In the genomic region with DNA sequence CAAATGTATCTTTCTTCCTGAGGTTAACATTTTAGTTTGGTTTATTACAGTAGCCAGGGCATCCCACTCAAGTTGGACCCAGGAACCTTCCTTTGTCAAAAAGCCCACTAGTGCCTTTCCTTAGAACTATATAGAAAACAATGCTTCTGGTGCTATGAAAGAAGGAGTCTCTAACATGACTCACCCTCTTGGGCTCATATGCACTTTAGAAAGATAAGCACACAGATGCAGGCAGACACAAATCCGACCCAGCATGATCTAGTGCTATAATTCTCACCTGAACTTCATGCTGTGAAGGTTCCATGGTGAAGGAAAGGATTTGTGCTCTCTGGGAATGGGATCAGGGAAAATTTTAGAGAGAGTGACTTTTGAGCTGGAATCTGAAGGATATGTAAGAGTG, we compare ENCODE assay signal across 24 cellular contexts.
DNase-seq lines count a peak whose midpoint lies in the region; ATAC-seq, FAIRE-seq and TF ChIP-seq lines count a peak whose summit lies in the region.
"Had no signal": no experiment of that assay in that cellular context is flagged by ENCODE, and none has a peak within 500 bp of the region (broad histone marks: within the 10 kb centered on the region; RNA-seq: fewer than 3 reads in every experiment).

No MANE protein-coding gene starts in this region.

- no peak overlapping the region for H3K4me2 ChIP-seq in PC-3 (ENCODE audit: low read length)
- H3K4me2 ChIP-seq in keratinocyte (ENCODE audit: control insufficient read depth, extremely low read depth, insufficient read depth, low read depth, low read length), result no peak overlapping the region
- H3K4me2 ChIP-seq in GM23338, result no peak overlapping the region

- BruUV-seq in PC-3 (replicated peaks; lab: Mats Ljungman, UMichigan) (no TSS peak), Caco-2 (replicated peaks; lab: Mats Ljungman, UMichigan) (no TSS peak)

- peak; percentile 90 for FAIRE-seq in keratinocyte (lab: Jason Lieb, UNC)

- H3K4me1 Mint-ChIP-seq in Caco-2 (ENCODE audit: low read depth, unreplicated experiment), result no peaks in the 10 kb centered on the region
- H3K4me1 Mint-ChIP-seq in GM23338, result peaks cover 22% of the 10 kb centered on the region
- H3K4me1 Mint-ChIP-seq: activated CD8-positive, alpha-beta memory T cell treated with anti-CD3 and anti-CD28 coated beads, Interleukin-2, amount 10 ng/mL, durations not matched to agents 7 days and 5 days; brain; immature natural killer cell had no signal

- no peak overlapping the region for H3K27ac Mint-ChIP-seq in Caco-2 (ENCODE audit: unreplicated experiment)
- no peak overlapping the region for H3K27ac Mint-ChIP-seq in GM23338
- H3K27ac Mint-ChIP-seq: activated CD4-positive, alpha-beta T cell treated with anti-CD3 and anti-CD28 coated beads, Interleukin-2, amount 10 ng/mL, durations not matched to agents 24 days and 14 days; activated CD8-positive, alpha-beta memory T cell treated with anti-CD3 and anti-CD28 coated beads, Interleukin-2, amount 10 ng/mL, durations not matched to agents 7 days and 5 days; activated naive CD8-positive, alpha-beta T cell; brain; immature natural killer cell had no signal

- no peaks in the 10 kb centered on the region for H4K20me1 ChIP-seq in PC-3 (ENCODE audit: low read length)
- H4K20me1 ChIP-seq in keratinocyte (ENCODE audit: control insufficient read depth, extremely low read depth, insufficient read depth, low read length), result no peaks in the 10 kb centered on the region
- H4K20me1 ChIP-seq in GM23338 (replicated peaks; ENCODE audit: insufficient read depth), result no peaks in the 10 kb centered on the region

- H3K27ac ChIP-seq in PC-3 (ENCODE audit: low read length) (no peak overlapping the region), keratinocyte (ENCODE audit: control insufficient read depth, insufficient read depth, low read length) (no peak overlapping the region), GM23338 (ENCODE audit: low read depth) (no peak overlapping the region)
- H3K27ac ChIP-seq: colonic mucosa, sigmoid colon, upper lobe of right lung had no signal

- H3K36me3 Mint-ChIP-seq in Caco-2 (ENCODE audit: insufficient read depth, unreplicated experiment) (no peaks in the 10 kb centered on the region), GM23338 (ENCODE audit: low read depth) (no peaks in the 10 kb centered on the region)
- H3K36me3 Mint-ChIP-seq: activated CD8-positive, alpha-beta memory T cell treated with anti-CD3 and anti-CD28 coated beads, Interleukin-2, amount 10 ng/mL, durations not matched to agents 7 days and 5 days; activated naive CD8-positive, alpha-beta T cell; brain; immature natural killer cell had no signal

- H3K9me2 ChIP-seq in PC-3 (replicated peaks; ENCODE audit: low read length) (no peaks in the 10 kb centered on the region), GM23338 (ENCODE audit: insufficient read depth) (no peaks in the 10 kb centered on the region)

- H3K36me3 ChIP-seq in PC-3 (ENCODE audit: low read depth, low read length), result no peaks in the 10 kb centered on the region
- no peaks in the 10 kb centered on the region for H3K36me3 ChIP-seq in keratinocyte (ENCODE audit: control insufficient read depth in 2 of 2, extremely low read depth in 1 of 2, insufficient read depth in 2 of 2, low read length in 2 of 2)
- no peaks in the 10 kb centered on the region for H3K36me3 ChIP-seq in Caco-2 (ENCODE audit: control insufficient read depth, insufficient read depth, low read length)
- H3K36me3 ChIP-seq in GM23338 (ENCODE audit: insufficient read depth), result no peaks in the 10 kb centered on the region
- H3K36me3 ChIP-seq: colonic mucosa, sigmoid colon, upper lobe of right lung had no signal

- dilution Hi-C loops in keratinocyte (cut with MboI; ENCODE audit: extremely low pct_ligation_motif_present, low sequenced_read_pairs), result no loop called here

- POLR2A ChIA-PET in PC-3 (lab: Charles Lee; ENCODE audit: unreplicated experiment), result no interaction called here
- POLR2A ChIA-PET in Caco-2 (lab: Charles Lee), result no interaction called here

- no peaks in the 10 kb centered on the region for H3K79me2 ChIP-seq in PC-3 (ENCODE audit: low read length)
- no peaks in the 10 kb centered on the region for H3K79me2 ChIP-seq in keratinocyte (ENCODE audit: control insufficient read depth, insufficient read depth, low read length)
- H3K79me2 ChIP-seq in GM23338 (replicated peaks; ENCODE audit: insufficient read depth), result no peaks in the 10 kb centered on the region

- H3K4me3 Mint-ChIP-seq in Caco-2 (ENCODE audit: unreplicated experiment) (no peak overlapping the region), GM23338 (no peak overlapping the region)
- H3K4me3 Mint-ChIP-seq: activated CD4-positive, alpha-beta T cell treated with anti-CD3 and anti-CD28 coated beads, Interleukin-2, amount 10 ng/mL, durations not matched to agents 24 days and 14 days; activated CD8-positive, alpha-beta memory T cell treated with anti-CD3 and anti-CD28 coated beads, Interleukin-2, amount 10 ng/mL, durations not matched to agents 7 days and 5 days; activated naive CD8-positive, alpha-beta T cell; brain; immature natural killer cell; neural crest cell had no signal

- H3K4me1 ChIP-seq in PC-3 (ENCODE audit: insufficient read depth, low read length) (peaks cover 27% of the 10 kb centered on the region), keratinocyte (ENCODE audit: control insufficient read depth, extremely low read depth, insufficient read depth, low read length) (peaks cover 5% of the 10 kb centered on the region), Caco-2 (no peaks in the 10 kb centered on the region), GM23338 (ENCODE audit: insufficient read depth) (no peaks in the 10 kb centered on the region)
- H3K4me1 ChIP-seq: colonic mucosa had no signal

- H3K4me3 ChIP-seq in PC-3 (ENCODE audit: low read length) (no peak overlapping the region), choroid plexus epithelial cell (ENCODE audit: low read depth, low read length) (no peak overlapping the region), keratinocyte (ENCODE audit: control insufficient read depth in 2 of 3, extremely low read depth in 1 of 3, insufficient read depth in 2 of 3, low read depth in 1 of 3, low read length in 3 of 3) (no peak overlapping the region), Caco-2 (ENCODE audit: low read depth, low read length) (no peak overlapping the region), GM23338 (no peak overlapping the region)
- H3K4me3 ChIP-seq: colonic mucosa, mucosa of descending colon, sigmoid colon, upper lobe of right lung had no signal

- DNase-seq in EL (peak; percentile 19), PC-3 (peak; percentile 12), choroid plexus epithelial cell (ENCODE audit: low read depth) (peak; percentile 68), keratinocyte (ENCODE audit: low read depth, low spot score) (no peak), Caco-2 (no peak), LoVo (ENCODE audit: low spot score) (no peak), GM23338 (ENCODE audit: low spot score) (no peak)
- no peak for DNase-seq in activated naive CD4-positive, alpha-beta T cell treated with anti-CD3 and anti-CD28 coated beads, Interleukin-2, amount 50 U/mL, for 16 hours
- DNase-seq: activated CD4-positive, alpha-beta T cell treated with anti-CD3 and anti-CD28 coated beads, Interleukin-2, amount 10 ng/mL, durations not matched to agents 24 days and 14 days; activated CD8-positive, alpha-beta memory T cell treated with anti-CD3 and anti-CD28 coated beads, Interleukin-2, amount 10 ng/mL, durations not matched to agents 7 days and 5 days; C1 segment of cervical spinal cord; colonic mucosa; GDM1; immature natural killer cell; KBM-7; left ventricle myocardium superior; mucosa of descending colon; NCI-H187 treated with DMSO at 0.1 percent for 48 hours; NCI-H345; sigmoid colon; upper lobe of right lung had no signal

- no peaks in the 10 kb centered on the region for H3K27me3 ChIP-seq in PC-3 (ENCODE audit: low read length)
- no peaks in the 10 kb centered on the region for H3K27me3 ChIP-seq in keratinocyte (ENCODE audit: control insufficient read depth, extremely low read depth, insufficient read depth, low read length)
- H3K27me3 ChIP-seq in Caco-2 (replicated peaks; ENCODE audit: control insufficient read depth, insufficient read depth, low read length), result no peaks in the 10 kb centered on the region
- H3K27me3 ChIP-seq in GM23338 (ENCODE audit: insufficient read depth), result no peaks in the 10 kb centered on the region
- H3K27me3 ChIP-seq: colonic mucosa, sigmoid colon, upper lobe of right lung had no signal

- CTCF ChIA-PET in PC-3 (lab: Charles Lee), result no interaction called here
- CTCF ChIA-PET in Caco-2 (lab: Charles Lee), result no interaction called here

- H3F3A ChIP-seq in PC-3 (ENCODE audit: low read length, unreplicated experiment) (no peaks in the 10 kb centered on the region), GM23338 (replicated peaks; ENCODE audit: low read depth) (no peaks in the 10 kb centered on the region)

- no peaks in the 10 kb centered on the region for H3K9me3 ChIP-seq in PC-3 (ENCODE audit: low read length)
- H3K9me3 ChIP-seq in keratinocyte (ENCODE audit: control insufficient read depth, low read depth, low read length), result no peaks in the 10 kb centered on the region
- H3K9me3 ChIP-seq in Caco-2, result no peaks in the 10 kb centered on the region
- H3K9me3 ChIP-seq: colonic mucosa, mucosa of descending colon, sigmoid colon, upper lobe of right lung had no signal

- no peak for ATAC-seq in PC-3
- no peak for ATAC-seq in GM23338
- ATAC-seq: activated CD8-positive, alpha-beta memory T cell treated with anti-CD3 and anti-CD28 coated beads, Interleukin-2, amount 10 ng/mL, durations not matched to agents 7 days and 5 days; left ventricle myocardium superior; mucosa of descending colon; upper lobe of right lung had no signal

- intact Hi-C loops in PC-3 (cut with micrococcal nuclease), result no loop called here
- intact Hi-C loops in Caco-2 (cut with micrococcal nuclease; ENCODE audit: unreplicated experiment), result no loop called here

- H3K9ac ChIP-seq in PC-3 (ENCODE audit: low read length) (no peak overlapping the region), keratinocyte (ENCODE audit: control insufficient read depth, extremely low read depth, insufficient read depth, low read length) (no peak overlapping the region)

- H3K9me3 Mint-ChIP-seq in Caco-2 (ENCODE audit: unreplicated experiment), result no peaks in the 10 kb centered on the region
- H3K9me3 Mint-ChIP-seq in GM23338, result no peaks in the 10 kb centered on the region
- H3K9me3 Mint-ChIP-seq: activated CD4-positive, alpha-beta T cell treated with anti-CD3 and anti-CD28 coated beads, Interleukin-2, amount 10 ng/mL, durations not matched to agents 24 days and 14 days; brain; neural crest cell had no signal

- H3K27me3 Mint-ChIP-seq in Caco-2 (ENCODE audit: insufficient read depth, unreplicated experiment), result peaks cover 3% of the 10 kb centered on the region
- no peaks in the 10 kb centered on the region for H3K27me3 Mint-ChIP-seq in GM23338 (ENCODE audit: insufficient read depth, low read depth, poor library complexity)
- H3K27me3 Mint-ChIP-seq: activated CD4-positive, alpha-beta T cell treated with anti-CD3 and anti-CD28 coated beads, Interleukin-2, amount 10 ng/mL, durations not matched to agents 24 days and 14 days; activated CD8-positive, alpha-beta memory T cell treated with anti-CD3 and anti-CD28 coated beads, Interleukin-2, amount 10 ng/mL, durations not matched to agents 7 days and 5 days; activated naive CD8-positive, alpha-beta T cell had no signal

- H2AFZ ChIP-seq in PC-3 (ENCODE audit: low read length) (no peak overlapping the region), keratinocyte (ENCODE audit: control insufficient read depth, low read length) (peak overlapping the region; percentile 74), GM23338 (no peak overlapping the region)

- no peaks in the 10 kb centered on the region for H3K9me1 ChIP-seq in keratinocyte (ENCODE audit: control insufficient read depth, extremely low read depth, insufficient read depth, low read length)

- TF ChIP-seq CTCF in PC-3 (conservative IDR thresholded peaks at IDR 0.05; ENCODE audit: low read depth, low read length), result no peak
- no peak for TF ChIP-seq CTCF in choroid plexus epithelial cell (conservative IDR thresholded peaks at IDR 0.05; ENCODE audit: low read depth, low read length)
- TF ChIP-seq CTCF in keratinocyte (optimal IDR thresholded peaks at IDR 0.05 in 1 of 3, IDR thresholded peaks at IDR 0.05 in 1 of 3, conservative IDR thresholded peaks at IDR 0.05 in 1 of 3; ENCODE audit: extremely low read depth in 1 of 3, insufficient read depth in 2 of 3, low read length in 3 of 3), result no peak
- TF ChIP-seq CTCF in Caco-2 (IDR thresholded peaks at IDR 0.05; ENCODE audit: insufficient read depth in 1 of 2, low read depth in 1 of 2, low read length in 1 of 2, severe bottlenecking in 1 of 2, unreplicated experiment in 1 of 2), result no peak
- no peak for TF ChIP-seq CTCF in GM23338 (conservative IDR thresholded peaks at IDR 0.05; ENCODE audit: low read depth in 2 of 2)

Comparison
In these comparisons a context has a peak if more than half of its experiments do, and no peak if none do; other contexts are left out.
1. DNase-seq: peak in EL (single experiment), PC-3 (single experiment) and choroid plexus epithelial cell (single experiment); none in keratinocyte (single experiment), Caco-2 (0 of 2), activated naive CD4-positive, alpha-beta T cell treated with anti-CD3 and anti-CD28 coated beads, Interleukin-2, amount 50 U/mL, for 16 hours (single experiment), LoVo (single experiment) and GM23338 (single experiment).